34 cellular contexts compared by ENCODE assay signal in the genomic region with DNA sequence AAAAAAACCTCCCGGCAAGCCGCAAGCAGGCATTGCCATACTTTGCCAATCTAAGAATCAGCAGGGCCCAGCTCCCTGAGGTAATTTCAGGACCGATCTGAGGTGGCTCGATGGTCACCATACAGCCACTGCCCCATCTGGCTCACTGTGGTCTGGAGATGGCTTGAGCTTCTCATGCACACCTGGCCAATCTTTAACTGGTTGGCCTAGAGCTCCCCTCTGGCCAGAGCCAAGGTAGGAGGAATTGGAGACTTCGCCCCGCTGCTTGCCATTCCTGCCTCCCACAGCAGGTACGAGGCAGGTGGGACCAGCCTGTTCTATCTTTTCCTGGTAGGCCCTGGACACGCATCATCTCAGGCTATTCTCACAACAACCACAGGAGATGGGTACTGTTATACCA. TPM values are rescaled to one million over a fixed set of nuclear protein-coding genes. Genes with fewer than 3 reads are reported as not detected.
"Had no signal": no experiment of that assay in that cellular context is flagged by ENCODE, and none has a peak within 500 bp of the region (broad histone marks: within the 10 kb centered on the region; RNA-seq: fewer than 3 reads in every experiment).

No MANE protein-coding gene starts in this region.

- FAIRE-seq: astrocyte, bronchial epithelial cell had no signal

- H3K4me1 Mint-ChIP-seq: activated CD4-positive, alpha-beta memory T cell treated with anti-CD3 and anti-CD28 coated beads, Interleukin-2, amount 10 ng/mL, durations not matched to agents 7 days and 5 days; central memory CD8-positive, alpha-beta T cell had no signal

- H3K4me3 Mint-ChIP-seq: activated B cell treated with CpG ODN at 0.5 μM for 24 hours; activated CD4-positive, alpha-beta memory T cell treated with anti-CD3 and anti-CD28 coated beads, Interleukin-2, amount 10 ng/mL, durations not matched to agents 7 days and 5 days; activated naive CD8-positive, alpha-beta T cell; activated T-cell treated with anti-CD3 and anti-CD28 coated beads, Interleukin-2, amount 50 U/mL, for 24 hours; activated T-cell treated with anti-CD3 and anti-CD28 coated beads, Interleukin-2, amount 50 U/mL, for 72 hours; central memory CD8-positive, alpha-beta T cell; dendritic cell treated with granulocyte-macrophage colony-stimulating factor and Interleukin-4, amounts not matched to agents 40 ng/mL and 50 ng/mL, for 4 days had no signal

- H3K36me3 ChIP-seq: brain microvascular endothelial cell, esophagus muscularis mucosa, gastrocnemius medialis had no signal

- H3K9me3 Mint-ChIP-seq: activated B cell treated with CpG ODN at 0.5 μM for 24 hours; activated CD4-positive, alpha-beta memory T cell treated with anti-CD3 and anti-CD28 coated beads, Interleukin-2, amount 10 ng/mL, durations not matched to agents 7 days and 5 days; activated T-cell treated with anti-CD3 and anti-CD28 coated beads, Interleukin-2, amount 50 U/mL, for 24 hours; activated T-cell treated with anti-CD3 and anti-CD28 coated beads, Interleukin-2, amount 50 U/mL, for 72 hours; central memory CD8-positive, alpha-beta T cell; dendritic cell treated with granulocyte-macrophage colony-stimulating factor and Interleukin-4, amounts not matched to agents 40 ng/mL and 50 ng/mL, for 4 days had no signal

- H3K4me1 ChIP-seq: gastrocnemius medialis had no signal

- H3K27me3 Mint-ChIP-seq: activated naive CD8-positive, alpha-beta T cell had no signal

- H3K9me3 ChIP-seq: esophagus muscularis mucosa, gastrocnemius medialis had no signal

- H3K4me3 ChIP-seq: coronary artery, dorsolateral prefrontal cortex, esophagus muscularis mucosa, gastrocnemius medialis had no signal

- H3K27ac ChIP-seq: brain microvascular endothelial cell, coronary artery, dorsolateral prefrontal cortex, esophagus muscularis mucosa, foreskin keratinocyte, gastrocnemius medialis, VCaP had no signal

- H3K27me3 ChIP-seq: brain microvascular endothelial cell, dorsolateral prefrontal cortex, foreskin keratinocyte had no signal

- H3K36me3 Mint-ChIP-seq: activated naive CD8-positive, alpha-beta T cell had no signal

- ATAC-seq: activated CD4-positive, CD25-positive, alpha-beta regulatory T cell treated with anti-CD3 and anti-CD28 coated beads, Interleukin-2, amount 50 U/mL, for 24 hours; activated T-cell treated with anti-CD3 and anti-CD28 coated beads, Interleukin-2, amount 50 U/mL, for 72 hours; foreskin keratinocyte; gastrocnemius medialis had no signal

- H3K27ac Mint-ChIP-seq: activated B cell treated with CpG ODN at 0.5 μM for 24 hours; activated CD4-positive, alpha-beta memory T cell treated with anti-CD3 and anti-CD28 coated beads, Interleukin-2, amount 10 ng/mL, durations not matched to agents 7 days and 5 days; activated naive CD8-positive, alpha-beta T cell; activated T-cell treated with anti-CD3 and anti-CD28 coated beads, Interleukin-2, amount 50 U/mL, for 24 hours; activated T-cell treated with anti-CD3 and anti-CD28 coated beads, Interleukin-2, amount 50 U/mL, for 72 hours; dendritic cell treated with granulocyte-macrophage colony-stimulating factor and Interleukin-4, amounts not matched to agents 40 ng/mL and 50 ng/mL, for 4 days had no signal

- DNase-seq: activated B cell treated with CpG ODN at 0.5 μM for 24 hours; activated CD4-positive, alpha-beta memory T cell treated with anti-CD3 and anti-CD28 coated beads, Interleukin-2, amount 10 ng/mL, durations not matched to agents 7 days and 5 days; activated CD4-positive, alpha-beta T cell treated with anti-CD3 and anti-CD28 coated beads for 48 hours; activated CD4-positive, alpha-beta T cell treated with anti-CD3 and anti-CD28 coated beads, Interleukin-2, amount 50 U/mL, for 1 hour; activated CD8-positive, alpha-beta memory T cell treated with anti-CD3 and anti-CD28 coated beads, Interleukin-2, amount 50 U/mL, for 48 hours; activated effector memory CD4-positive, alpha-beta T cell treated with Interleukin-2 at 50 U/mL for 16 hours; activated gamma-delta T cell treated with Interleukin-2 at 50 U/mL for 16 hours; activated naive CD4-positive, alpha-beta T cell treated with anti-CD3 and anti-CD28 coated beads, Interleukin-2, amount 50 U/mL, for 16 hours; activated naive CD4-positive, alpha-beta T cell treated with Interleukin-2 at 50 U/mL for 16 hours; activated T-cell treated with anti-CD3 and anti-CD28 coated beads for 4 hours; activated T-cell treated with anti-CD3 and anti-CD28 coated beads, Interleukin-2, amount 50 U/mL, for 24 hours; activated T-cell treated with anti-CD3 and anti-CD28 coated beads, Interleukin-2, amount 50 U/mL, for 72 hours; amniotic stem cell; anterior cingulate cortex; brain microvascular endothelial cell; dorsolateral prefrontal cortex; effector memory CD4-positive, alpha-beta T cell; erythroblast; foreskin keratinocyte; gastrocnemius medialis; glutamatergic neuron; T-helper 2 cell had no signal

RNA-seq across cellular contexts. Expression of a gene that starts 10.1 kb away (rescaled TPM):
- total RNA-seq: activated CD4-positive, alpha-beta memory T cell treated with anti-CD3 and anti-CD28 coated beads, Interleukin-2, amount 10 ng/mL, durations not matched to agents 7 days and 5 days; activated T-cell treated with anti-CD3 and anti-CD28 coated beads, Interleukin-2, amount 50 U/mL, for 72 hours; astrocyte; bronchial epithelial cell; cardiac septum; cerebellum; dorsolateral prefrontal cortex; esophagus muscularis mucosa; gastrocnemius medialis; T-helper 1 cell treated with Interleukin-12 subunit alpha and Interleukin-12 subunit beta and Interleukin-4 antibody, amounts not matched to agents 30 ng/mL and 1 ng/mL, for 36 hours had no signal
- polyA plus RNA-seq: foreskin keratinocyte had no signal

RNA-seq across cellular contexts. Expression of a gene that starts 53.9 kb away (rescaled TPM):
- total RNA-seq: foreskin keratinocyte, gastrocnemius medialis had no signal
- polyA plus RNA-seq: foreskin keratinocyte had no signal
